In the genomic region with DNA sequence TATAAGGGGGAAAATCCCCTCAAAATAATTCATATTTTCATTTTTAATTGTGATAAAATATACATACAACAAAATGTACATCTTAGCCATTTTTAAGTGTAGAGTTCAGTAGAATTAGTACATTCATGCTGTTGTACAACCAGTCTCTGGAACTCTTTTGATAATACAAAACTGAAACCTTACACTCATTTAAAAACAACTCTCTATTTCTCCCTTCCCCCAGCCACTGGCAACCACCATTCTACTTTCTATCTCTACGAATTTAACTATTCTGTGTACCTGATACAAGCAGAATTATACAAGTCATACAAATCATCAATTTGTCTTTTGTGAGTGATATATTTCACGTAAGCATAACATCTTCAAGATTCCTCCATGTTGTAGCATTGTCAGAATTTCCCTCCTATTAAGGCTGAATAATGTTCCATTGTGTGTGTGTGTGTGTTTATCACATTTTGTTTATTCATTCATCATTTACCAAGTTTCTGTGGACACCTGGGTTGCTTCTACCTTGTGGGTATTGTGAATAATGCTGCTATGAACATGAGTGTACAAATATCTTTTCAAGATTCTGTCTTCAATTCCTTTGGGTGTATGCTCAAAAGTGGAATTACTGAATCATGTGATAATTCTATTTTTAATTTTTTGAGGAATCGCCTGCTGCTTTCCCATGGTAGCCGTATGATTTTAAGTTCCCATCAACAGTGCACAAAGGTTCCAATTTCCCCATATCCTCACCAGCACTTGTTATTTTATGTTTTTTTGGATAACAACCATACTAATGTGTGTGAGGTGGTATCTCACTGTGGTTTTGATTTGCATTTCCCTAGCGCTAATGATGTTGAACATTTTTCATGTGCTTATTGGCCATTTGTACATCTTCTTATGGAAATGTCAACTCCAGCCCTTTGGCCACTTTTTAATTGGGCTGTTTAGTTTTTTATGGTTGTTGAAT, we compare ENCODE assay signal across 15 cellular contexts.
DNase-seq lines count a peak whose midpoint lies in the region; ATAC-seq lines count a peak whose summit lies in the region.
"Had no signal": no experiment of that assay in that cellular context is flagged by ENCODE, and none has a peak within 500 bp of the region (broad histone marks: within the 10 kb centered on the region; RNA-seq: fewer than 3 reads in every experiment).

No MANE protein-coding gene starts in this region.

- peaks cover 22% of the 10 kb centered on the region for H3K4me1 Mint-ChIP-seq in activated naive CD4-positive, alpha-beta T cell treated with anti-CD3 and anti-CD28 coated beads, Interleukin-2, amount 10 ng/mL, durations not matched to agents 7 days and 5 days
- peaks cover 11% of the 10 kb centered on the region for H3K4me1 Mint-ChIP-seq in stimulated activated effector memory CD8-positive, alpha-beta T cell treated with anti-CD3 and anti-CD28 coated beads, Interleukin-12 subunit alpha, Interleukin-12 subunit beta, amount 100 ng/mL, for 72 hours
- H3K4me1 Mint-ChIP-seq: T-helper 17 cell had no signal

- H3K27ac Mint-ChIP-seq in activated naive CD4-positive, alpha-beta T cell treated with anti-CD3 and anti-CD28 coated beads, Interleukin-2, amount 10 ng/mL, durations not matched to agents 7 days and 5 days, result peak overlapping the region; percentile 50
- H3K27ac Mint-ChIP-seq in stimulated activated effector memory CD8-positive, alpha-beta T cell treated with anti-CD3 and anti-CD28 coated beads, Interleukin-12 subunit alpha, Interleukin-12 subunit beta, amount 100 ng/mL, for 72 hours, result no peak overlapping the region
- H3K27ac Mint-ChIP-seq: naive thymus-derived CD4-positive, alpha-beta T cell; stimulated activated naive B cell treated with anti-CD40 and anti-IgM and Interleukin-4, amounts not matched to agents 10 μg/mL and 1 μg/mL and 100 μg/mL, for 72 hours; T-helper 17 cell had no signal

- H3K4me3 Mint-ChIP-seq in activated naive CD4-positive, alpha-beta T cell treated with anti-CD3 and anti-CD28 coated beads, Interleukin-2, amount 10 ng/mL, durations not matched to agents 7 days and 5 days, result no peak overlapping the region
- H3K4me3 Mint-ChIP-seq in stimulated activated effector memory CD8-positive, alpha-beta T cell treated with anti-CD3 and anti-CD28 coated beads, Interleukin-12 subunit alpha, Interleukin-12 subunit beta, amount 100 ng/mL, for 72 hours, result no peak overlapping the region
- H3K4me3 Mint-ChIP-seq: naive thymus-derived CD4-positive, alpha-beta T cell; stimulated activated naive B cell treated with anti-CD40 and anti-IgM and Interleukin-4, amounts not matched to agents 10 μg/mL and 1 μg/mL and 100 μg/mL, for 72 hours; T-helper 17 cell had no signal

- H3K36me3 Mint-ChIP-seq in activated naive CD4-positive, alpha-beta T cell treated with anti-CD3 and anti-CD28 coated beads, Interleukin-2, amount 10 ng/mL, durations not matched to agents 7 days and 5 days, result no peaks in the 10 kb centered on the region
- no peaks in the 10 kb centered on the region for H3K36me3 Mint-ChIP-seq in stimulated activated effector memory CD8-positive, alpha-beta T cell treated with anti-CD3 and anti-CD28 coated beads, Interleukin-12 subunit alpha, Interleukin-12 subunit beta, amount 100 ng/mL, for 72 hours
- H3K36me3 Mint-ChIP-seq: naive thymus-derived CD4-positive, alpha-beta T cell; stimulated activated naive B cell treated with anti-CD40 and anti-IgM and Interleukin-4, amounts not matched to agents 10 μg/mL and 1 μg/mL and 100 μg/mL, for 72 hours had no signal

- DNase-seq in activated naive CD4-positive, alpha-beta T cell treated with anti-CD3 and anti-CD28 coated beads, Interleukin-2, amount 10 ng/mL, durations not matched to agents 7 days and 5 days, result peak; percentile 30
- DNase-seq in activated naive CD4-positive, alpha-beta T cell (lab: John Stamatoyannopoulos, UW), result no peak
- DNase-seq in stimulated activated effector memory CD8-positive, alpha-beta T cell treated with anti-CD3 and anti-CD28 coated beads, Interleukin-12 subunit alpha, Interleukin-12 subunit beta, amount 100 ng/mL, for 72 hours (ENCODE audit: low spot score in 2 of 2), result no peak
- DNase-seq in NCI-H146 (lab: John Stamatoyannopoulos, UW), result no peak
- DNase-seq in NK-92 treated with Interleukin-12 subunit alpha and Interleukin-12 subunit beta, amount 100 ng/mL, for 24 hours (lab: John Stamatoyannopoulos, UW), result no peak
- DNase-seq: erythroblast; left ventricle myocardium superior; naive thymus-derived CD4-positive, alpha-beta T cell; NCI-H1048; NCI-H226; stimulated activated naive B cell treated with anti-CD40 and anti-IgM and Interleukin-4, amounts not matched to agents 10 μg/mL and 1 μg/mL and 100 μg/mL, for 72 hours; T-helper 17 cell had no signal

- ATAC-seq in GM21367 (IDR thresholded peaks at IDR 0.05; ENCODE audit: unreplicated experiment) (peak; percentile 53), HG03280 (IDR thresholded peaks at IDR 0.05; ENCODE audit: unreplicated experiment) (peak; percentile 67), HG02610 (IDR thresholded peaks at IDR 0.05; ENCODE audit: unreplicated experiment) (no peak)
- peak; percentile 83 for ATAC-seq in stimulated activated effector memory CD8-positive, alpha-beta T cell treated with anti-CD3 and anti-CD28 coated beads, Interleukin-12 subunit alpha, Interleukin-12 subunit beta, amount 100 ng/mL, for 72 hours
- ATAC-seq: left ventricle myocardium superior; naive thymus-derived CD4-positive, alpha-beta T cell; stimulated activated naive B cell treated with anti-CD40 and anti-IgM and Interleukin-4, amounts not matched to agents 10 μg/mL and 1 μg/mL and 100 μg/mL, for 72 hours; T-helper 17 cell had no signal

- peaks cover 2% of the 10 kb centered on the region for H3K9me3 Mint-ChIP-seq in activated naive CD4-positive, alpha-beta T cell treated with anti-CD3 and anti-CD28 coated beads, Interleukin-2, amount 10 ng/mL, durations not matched to agents 7 days and 5 days
- no peaks in the 10 kb centered on the region for H3K9me3 Mint-ChIP-seq in stimulated activated effector memory CD8-positive, alpha-beta T cell treated with anti-CD3 and anti-CD28 coated beads, Interleukin-12 subunit alpha, Interleukin-12 subunit beta, amount 100 ng/mL, for 72 hours
- H3K9me3 Mint-ChIP-seq: stimulated activated naive B cell treated with anti-CD40 and anti-IgM and Interleukin-4, amounts not matched to agents 10 μg/mL and 1 μg/mL and 100 μg/mL, for 72 hours had no signal

- peaks cover 12% of the 10 kb centered on the region for H3K27me3 Mint-ChIP-seq in activated naive CD4-positive, alpha-beta T cell treated with anti-CD3 and anti-CD28 coated beads, Interleukin-2, amount 10 ng/mL, durations not matched to agents 7 days and 5 days

- CTCF ChIA-PET in activated naive CD4-positive, alpha-beta T cell treated with anti-CD3 and anti-CD28 coated beads, Interleukin-2, amount 10 ng/mL, durations not matched to agents 7 days and 5 days (lab: Charles Lee), result no interaction called here
